In the genomic region with DNA sequence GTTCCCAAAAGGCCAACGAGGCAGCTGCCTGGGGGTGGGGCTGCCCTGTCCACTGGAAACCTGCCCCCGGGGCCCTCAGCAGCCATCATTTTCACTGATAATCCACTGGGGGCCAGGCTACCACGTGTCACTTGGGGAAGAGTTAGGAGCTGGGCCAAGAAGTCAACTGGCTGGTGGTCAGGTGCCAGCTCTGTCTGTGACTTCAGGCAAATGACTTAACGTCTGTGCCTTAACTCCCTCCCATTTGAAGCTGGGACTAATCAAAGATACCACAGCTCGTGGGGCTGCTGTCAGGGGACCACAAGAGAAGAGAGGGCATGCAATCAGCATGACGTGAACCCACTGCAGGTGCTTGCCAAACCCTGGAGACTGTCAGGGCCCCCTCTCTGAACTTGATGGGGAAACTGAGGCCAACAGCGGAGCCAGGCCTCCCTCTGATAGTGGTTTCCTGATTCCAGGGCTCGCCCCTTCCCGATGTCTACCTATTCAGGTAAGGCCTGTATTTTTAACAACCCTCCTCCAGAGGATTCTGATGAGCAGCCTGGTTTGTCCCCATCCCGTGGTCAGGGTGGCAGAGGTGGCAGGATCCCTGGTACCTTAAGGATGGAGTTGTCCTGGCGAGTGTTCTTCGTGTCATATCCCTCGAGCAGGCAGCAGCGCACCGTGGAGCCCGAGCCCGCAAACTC, we compare ENCODE assay signal across 1 cellular context.
TF ChIP-seq lines count a peak whose summit lies in the region.

No MANE protein-coding gene starts in this region.

TF ChIP-seq in HepG2, 621 proteins besides CTCF, POLR2A, EP300 and RAD21 (continued from another document and continues in another):
- TF ChIP-seq, protein P1, sequence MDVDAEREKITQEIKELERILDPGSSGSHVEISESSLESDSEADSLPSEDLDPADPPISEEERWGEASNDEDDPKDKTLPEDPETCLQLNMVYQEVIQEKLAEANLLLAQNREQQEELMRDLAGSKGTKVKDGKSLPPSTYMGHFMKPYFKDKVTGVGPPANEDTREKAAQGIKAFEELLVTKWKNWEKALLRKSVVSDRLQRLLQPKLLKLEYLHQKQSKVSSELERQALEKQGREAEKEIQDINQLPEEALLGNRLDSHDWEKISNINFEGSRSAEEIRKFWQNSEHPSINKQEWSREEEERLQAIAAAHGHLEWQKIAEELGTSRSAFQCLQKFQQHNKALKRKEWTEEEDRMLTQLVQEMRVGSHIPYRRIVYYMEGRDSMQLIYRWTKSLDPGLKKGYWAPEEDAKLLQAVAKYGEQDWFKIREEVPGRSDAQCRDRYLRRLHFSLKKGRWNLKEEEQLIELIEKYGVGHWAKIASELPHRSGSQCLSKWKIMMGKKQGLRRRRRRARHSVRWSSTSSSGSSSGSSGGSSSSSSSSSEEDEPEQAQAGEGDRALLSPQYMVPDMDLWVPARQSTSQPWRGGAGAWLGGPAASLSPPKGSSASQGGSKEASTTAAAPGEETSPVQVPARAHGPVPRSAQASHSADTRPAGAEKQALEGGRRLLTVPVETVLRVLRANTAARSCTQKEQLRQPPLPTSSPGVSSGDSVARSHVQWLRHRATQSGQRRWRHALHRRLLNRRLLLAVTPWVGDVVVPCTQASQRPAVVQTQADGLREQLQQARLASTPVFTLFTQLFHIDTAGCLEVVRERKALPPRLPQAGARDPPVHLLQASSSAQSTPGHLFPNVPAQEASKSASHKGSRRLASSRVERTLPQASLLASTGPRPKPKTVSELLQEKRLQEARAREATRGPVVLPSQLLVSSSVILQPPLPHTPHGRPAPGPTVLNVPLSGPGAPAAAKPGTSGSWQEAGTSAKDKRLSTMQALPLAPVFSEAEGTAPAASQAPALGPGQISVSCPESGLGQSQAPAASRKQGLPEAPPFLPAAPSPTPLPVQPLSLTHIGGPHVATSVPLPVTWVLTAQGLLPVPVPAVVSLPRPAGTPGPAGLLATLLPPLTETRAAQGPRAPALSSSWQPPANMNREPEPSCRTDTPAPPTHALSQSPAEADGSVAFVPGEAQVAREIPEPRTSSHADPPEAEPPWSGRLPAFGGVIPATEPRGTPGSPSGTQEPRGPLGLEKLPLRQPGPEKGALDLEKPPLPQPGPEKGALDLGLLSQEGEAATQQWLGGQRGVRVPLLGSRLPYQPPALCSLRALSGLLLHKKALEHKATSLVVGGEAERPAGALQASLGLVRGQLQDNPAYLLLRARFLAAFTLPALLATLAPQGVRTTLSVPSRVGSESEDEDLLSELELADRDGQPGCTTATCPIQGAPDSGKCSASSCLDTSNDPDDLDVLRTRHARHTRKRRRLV (CRISPR knock-in tag; IDR thresholded peaks at IDR 0.05), result no peak
- TF ChIP-seq ZNF816 (CRISPR knock-in tag; IDR thresholded peaks at IDR 0.05; ENCODE audit: borderline replicate concordance) (no peak), NRL (CRISPR knock-in tag; IDR thresholded peaks at IDR 0.05; ENCODE audit: borderline replicate concordance) (no peak; the same call in 1 of the 2 replicates), ZNF326 (CRISPR knock-in tag; IDR thresholded peaks at IDR 0.05; ENCODE audit: borderline replicate concordance) (no peak), NFIC (IDR thresholded peaks at IDR 0.05; ENCODE audit: low read length) (no peak), SSRP1 (CRISPR knock-in tag; IDR thresholded peaks at IDR 0.05) (0 out of 2 replicates have a peak, but pooled peaks have one; percentile 83), ADNP (CRISPR knock-in tag; IDR thresholded peaks at IDR 0.05) (no peak), SIX4 (CRISPR knock-in tag; IDR thresholded peaks at IDR 0.05) (no peak), ZNF124 (CRISPR knock-in tag; IDR thresholded peaks at IDR 0.05) (no peak), ZNF644 (CRISPR knock-in tag; IDR thresholded peaks at IDR 0.05; ENCODE audit: low read depth) (no peak), ZNF879 (CRISPR knock-in tag; IDR thresholded peaks at IDR 0.05) (0 out of 2 replicates have a peak, but pooled peaks have one; percentile 48), ZSCAN20 (CRISPR knock-in tag; IDR thresholded peaks at IDR 0.05; ENCODE audit: borderline replicate concordance) (no peak), ZIK1 (CRISPR knock-in tag; IDR thresholded peaks at IDR 0.05; ENCODE audit: borderline replicate concordance, low read depth) (no peak), ZNF430 (CRISPR knock-in tag; IDR thresholded peaks at IDR 0.05) (0 out of 2 replicates have a peak, but pooled peaks have one; percentile 1), ZNF550 (CRISPR knock-in tag; IDR thresholded peaks at IDR 0.05; ENCODE audit: borderline replicate concordance) (0 out of 2 replicates have a peak, but pooled peaks have one; percentile 24), ZNF605 (CRISPR knock-in tag; IDR thresholded peaks at IDR 0.05) (peak; percentile 51; the same call in 1 of the 2 replicates), NFE2 (CRISPR knock-in tag; IDR thresholded peaks at IDR 0.05) (no peak), ZSCAN30 (CRISPR knock-in tag; IDR thresholded peaks at IDR 0.05) (no peak), ZNF333 (CRISPR knock-in tag; IDR thresholded peaks at IDR 0.05; ENCODE audit: borderline replicate concordance) (no peak), ZNF446 (CRISPR knock-in tag; IDR thresholded peaks at IDR 0.05) (no peak), NKX3-1 (CRISPR knock-in tag; IDR thresholded peaks at IDR 0.05) (no peak), ARID2 (CRISPR knock-in tag; IDR thresholded peaks at IDR 0.05; ENCODE audit: borderline replicate concordance) (peak; percentile 87), ZBTB8A (CRISPR knock-in tag; IDR thresholded peaks at IDR 0.05; ENCODE audit: borderline replicate concordance, low read depth) (no peak), ELF3 (CRISPR knock-in tag; IDR thresholded peaks at IDR 0.05) (no peak), SP4 (CRISPR knock-in tag; IDR thresholded peaks at IDR 0.05) (no peak)
- TF ChIP-seq, protein P2, sequence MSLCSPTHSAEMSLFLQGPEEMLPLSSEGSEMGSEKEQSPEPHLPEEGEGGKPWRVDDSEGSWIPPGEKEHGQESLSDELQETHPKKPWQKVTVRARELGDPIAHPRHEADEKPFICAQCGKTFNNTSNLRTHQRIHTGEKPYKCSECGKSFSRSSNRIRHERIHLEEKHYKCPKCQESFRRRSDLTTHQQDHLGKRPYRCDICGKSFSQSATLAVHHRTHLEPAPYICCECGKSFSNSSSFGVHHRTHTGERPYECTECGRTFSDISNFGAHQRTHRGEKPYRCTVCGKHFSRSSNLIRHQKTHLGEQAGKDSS (CRISPR knock-in tag; IDR thresholded peaks at IDR 0.05; ENCODE audit: borderline replicate concordance, low read depth), result no peak
- TF ChIP-seq, protein P3, sequence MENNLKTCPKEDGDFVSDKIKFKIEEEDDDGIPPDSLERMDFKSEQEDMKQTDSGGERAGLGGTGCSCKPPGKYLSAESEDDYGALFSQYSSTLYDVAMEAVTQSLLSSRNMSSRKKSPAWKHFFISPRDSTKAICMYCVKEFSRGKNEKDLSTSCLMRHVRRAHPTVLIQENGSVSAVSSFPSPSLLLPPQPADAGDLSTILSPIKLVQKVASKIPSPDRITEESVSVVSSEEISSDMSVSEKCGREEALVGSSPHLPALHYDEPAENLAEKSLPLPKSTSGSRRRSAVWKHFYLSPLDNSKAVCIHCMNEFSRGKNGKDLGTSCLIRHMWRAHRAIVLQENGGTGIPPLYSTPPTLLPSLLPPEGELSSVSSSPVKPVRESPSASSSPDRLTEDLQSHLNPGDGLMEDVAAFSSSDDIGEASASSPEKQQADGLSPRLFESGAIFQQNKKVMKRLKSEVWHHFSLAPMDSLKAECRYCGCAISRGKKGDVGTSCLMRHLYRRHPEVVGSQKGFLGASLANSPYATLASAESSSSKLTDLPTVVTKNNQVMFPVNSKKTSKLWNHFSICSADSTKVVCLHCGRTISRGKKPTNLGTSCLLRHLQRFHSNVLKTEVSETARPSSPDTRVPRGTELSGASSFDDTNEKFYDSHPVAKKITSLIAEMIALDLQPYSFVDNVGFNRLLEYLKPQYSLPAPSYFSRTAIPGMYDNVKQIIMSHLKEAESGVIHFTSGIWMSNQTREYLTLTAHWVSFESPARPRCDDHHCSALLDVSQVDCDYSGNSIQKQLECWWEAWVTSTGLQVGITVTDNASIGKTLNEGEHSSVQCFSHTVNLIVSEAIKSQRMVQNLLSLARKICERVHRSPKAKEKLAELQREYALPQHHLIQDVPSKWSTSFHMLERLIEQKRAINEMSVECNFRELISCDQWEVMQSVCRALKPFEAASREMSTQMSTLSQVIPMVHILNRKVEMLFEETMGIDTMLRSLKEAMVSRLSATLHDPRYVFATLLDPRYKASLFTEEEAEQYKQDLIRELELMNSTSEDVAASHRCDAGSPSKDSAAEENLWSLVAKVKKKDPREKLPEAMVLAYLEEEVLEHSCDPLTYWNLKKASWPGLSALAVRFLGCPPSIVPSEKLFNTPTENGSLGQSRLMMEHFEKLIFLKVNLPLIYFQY (CRISPR knock-in tag; IDR thresholded peaks at IDR 0.05; ENCODE audit: borderline replicate concordance), result no peak
- TF ChIP-seq, protein P4, sequence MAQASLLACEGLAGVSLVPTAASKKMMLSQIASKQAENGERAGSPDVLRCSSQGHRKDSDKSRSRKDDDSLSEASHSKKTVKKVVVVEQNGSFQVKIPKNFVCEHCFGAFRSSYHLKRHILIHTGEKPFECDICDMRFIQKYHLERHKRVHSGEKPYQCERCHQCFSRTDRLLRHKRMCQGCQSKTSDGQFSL (CRISPR knock-in tag; IDR thresholded peaks at IDR 0.05), result no peak
- TF ChIP-seq, protein P5, sequence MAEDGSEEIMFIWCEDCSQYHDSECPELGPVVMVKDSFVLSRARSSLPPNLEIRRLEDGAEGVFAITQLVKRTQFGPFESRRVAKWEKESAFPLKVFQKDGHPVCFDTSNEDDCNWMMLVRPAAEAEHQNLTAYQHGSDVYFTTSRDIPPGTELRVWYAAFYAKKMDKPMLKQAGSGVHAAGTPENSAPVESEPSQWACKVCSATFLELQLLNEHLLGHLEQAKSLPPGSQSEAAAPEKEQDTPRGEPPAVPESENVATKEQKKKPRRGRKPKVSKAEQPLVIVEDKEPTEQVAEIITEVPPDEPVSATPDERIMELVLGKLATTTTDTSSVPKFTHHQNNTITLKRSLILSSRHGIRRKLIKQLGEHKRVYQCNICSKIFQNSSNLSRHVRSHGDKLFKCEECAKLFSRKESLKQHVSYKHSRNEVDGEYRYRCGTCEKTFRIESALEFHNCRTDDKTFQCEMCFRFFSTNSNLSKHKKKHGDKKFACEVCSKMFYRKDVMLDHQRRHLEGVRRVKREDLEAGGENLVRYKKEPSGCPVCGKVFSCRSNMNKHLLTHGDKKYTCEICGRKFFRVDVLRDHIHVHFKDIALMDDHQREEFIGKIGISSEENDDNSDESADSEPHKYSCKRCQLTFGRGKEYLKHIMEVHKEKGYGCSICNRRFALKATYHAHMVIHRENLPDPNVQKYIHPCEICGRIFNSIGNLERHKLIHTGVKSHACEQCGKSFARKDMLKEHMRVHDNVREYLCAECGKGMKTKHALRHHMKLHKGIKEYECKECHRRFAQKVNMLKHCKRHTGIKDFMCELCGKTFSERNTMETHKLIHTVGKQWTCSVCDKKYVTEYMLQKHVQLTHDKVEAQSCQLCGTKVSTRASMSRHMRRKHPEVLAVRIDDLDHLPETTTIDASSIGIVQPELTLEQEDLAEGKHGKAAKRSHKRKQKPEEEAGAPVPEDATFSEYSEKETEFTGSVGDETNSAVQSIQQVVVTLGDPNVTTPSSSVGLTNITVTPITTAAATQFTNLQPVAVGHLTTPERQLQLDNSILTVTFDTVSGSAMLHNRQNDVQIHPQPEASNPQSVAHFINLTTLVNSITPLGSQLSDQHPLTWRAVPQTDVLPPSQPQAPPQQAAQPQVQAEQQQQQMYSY (CRISPR knock-in tag; IDR thresholded peaks at IDR 0.05), result no peak
- TF ChIP-seq, protein P6, sequence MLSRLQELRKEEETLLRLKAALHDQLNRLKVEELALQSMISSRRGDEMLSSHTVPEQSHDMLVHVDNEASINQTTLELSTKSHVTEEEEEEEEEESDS (CRISPR knock-in tag; IDR thresholded peaks at IDR 0.05; ENCODE audit: borderline replicate concordance), result no peak
- TF ChIP-seq, protein P7, sequence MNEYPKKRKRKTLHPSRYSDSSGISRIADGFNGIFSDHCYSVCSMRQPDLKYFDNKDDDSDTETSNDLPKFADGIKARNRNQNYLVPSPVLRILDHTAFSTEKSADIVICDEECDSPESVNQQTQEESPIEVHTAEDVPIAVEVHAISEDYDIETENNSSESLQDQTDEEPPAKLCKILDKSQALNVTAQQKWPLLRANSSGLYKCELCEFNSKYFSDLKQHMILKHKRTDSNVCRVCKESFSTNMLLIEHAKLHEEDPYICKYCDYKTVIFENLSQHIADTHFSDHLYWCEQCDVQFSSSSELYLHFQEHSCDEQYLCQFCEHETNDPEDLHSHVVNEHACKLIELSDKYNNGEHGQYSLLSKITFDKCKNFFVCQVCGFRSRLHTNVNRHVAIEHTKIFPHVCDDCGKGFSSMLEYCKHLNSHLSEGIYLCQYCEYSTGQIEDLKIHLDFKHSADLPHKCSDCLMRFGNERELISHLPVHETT (CRISPR knock-in tag; conservative IDR thresholded peaks at IDR 0.05), result no peak; the same call in 1 of the 2 replicates
- TF ChIP-seq, protein P8, sequence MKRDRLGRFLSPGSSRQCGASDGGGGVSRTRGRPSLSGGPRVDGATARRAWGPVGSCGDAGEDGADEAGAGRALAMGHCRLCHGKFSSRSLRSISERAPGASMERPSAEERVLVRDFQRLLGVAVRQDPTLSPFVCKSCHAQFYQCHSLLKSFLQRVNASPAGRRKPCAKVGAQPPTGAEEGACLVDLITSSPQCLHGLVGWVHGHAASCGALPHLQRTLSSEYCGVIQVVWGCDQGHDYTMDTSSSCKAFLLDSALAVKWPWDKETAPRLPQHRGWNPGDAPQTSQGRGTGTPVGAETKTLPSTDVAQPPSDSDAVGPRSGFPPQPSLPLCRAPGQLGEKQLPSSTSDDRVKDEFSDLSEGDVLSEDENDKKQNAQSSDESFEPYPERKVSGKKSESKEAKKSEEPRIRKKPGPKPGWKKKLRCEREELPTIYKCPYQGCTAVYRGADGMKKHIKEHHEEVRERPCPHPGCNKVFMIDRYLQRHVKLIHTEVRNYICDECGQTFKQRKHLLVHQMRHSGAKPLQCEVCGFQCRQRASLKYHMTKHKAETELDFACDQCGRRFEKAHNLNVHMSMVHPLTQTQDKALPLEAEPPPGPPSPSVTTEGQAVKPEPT (CRISPR knock-in tag; IDR thresholded peaks at IDR 0.05; ENCODE audit: low read depth), result no peak
- TF ChIP-seq, protein P9, sequence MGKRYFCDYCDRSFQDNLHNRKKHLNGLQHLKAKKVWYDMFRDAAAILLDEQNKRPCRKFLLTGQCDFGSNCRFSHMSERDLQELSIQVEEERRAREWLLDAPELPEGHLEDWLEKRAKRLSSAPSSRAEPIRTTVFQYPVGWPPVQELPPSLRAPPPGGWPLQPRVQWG (CRISPR knock-in tag; IDR thresholded peaks at IDR 0.05; ENCODE audit: borderline replicate concordance, low read depth), result no peak
